Comparison of ENCODE assay signal across 1 cellular context in the genomic region with DNA sequence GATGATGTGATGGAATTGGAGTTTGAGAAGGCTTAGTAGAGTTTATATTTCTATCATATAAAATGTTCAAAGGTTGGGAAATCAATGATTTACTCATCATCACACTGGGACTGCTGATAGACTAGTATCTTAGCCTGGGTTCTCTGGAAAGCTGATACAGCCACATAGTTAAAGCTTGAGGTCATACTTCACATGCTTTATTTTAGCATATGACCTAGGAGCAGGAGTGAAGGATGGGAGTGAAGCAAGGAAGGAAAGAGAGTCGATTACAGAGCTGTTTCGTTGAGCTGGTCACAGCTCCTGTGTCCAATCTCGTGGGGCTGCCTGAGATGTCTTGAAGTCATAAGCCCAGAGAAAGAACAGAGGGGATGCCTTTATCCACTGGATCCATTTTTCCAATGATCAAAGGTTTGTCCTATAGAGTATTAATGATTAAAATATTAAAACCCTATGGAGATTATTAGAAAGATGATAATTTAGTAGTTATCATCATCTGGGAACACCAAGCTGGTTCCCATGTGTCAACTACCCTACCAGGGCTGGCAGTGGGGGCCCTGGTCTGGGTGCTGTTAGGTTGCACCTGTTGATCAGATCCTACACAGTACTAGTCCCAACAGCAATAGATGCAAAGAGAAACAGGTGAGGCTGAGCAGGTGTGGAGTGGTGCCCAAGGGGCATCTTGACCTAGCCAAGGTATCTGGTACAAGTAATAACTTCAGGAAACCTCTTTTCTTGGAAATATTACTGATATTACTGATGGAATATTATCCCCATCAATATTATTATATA.
TF ChIP-seq lines count a peak whose summit lies in the region.

No MANE protein-coding gene starts in this region.

TF ChIP-seq in K562, 482 proteins besides CTCF, POLR2A, EP300 and RAD21 (continued from another document and continues in another):
- TF ChIP-seq, protein P1, sequence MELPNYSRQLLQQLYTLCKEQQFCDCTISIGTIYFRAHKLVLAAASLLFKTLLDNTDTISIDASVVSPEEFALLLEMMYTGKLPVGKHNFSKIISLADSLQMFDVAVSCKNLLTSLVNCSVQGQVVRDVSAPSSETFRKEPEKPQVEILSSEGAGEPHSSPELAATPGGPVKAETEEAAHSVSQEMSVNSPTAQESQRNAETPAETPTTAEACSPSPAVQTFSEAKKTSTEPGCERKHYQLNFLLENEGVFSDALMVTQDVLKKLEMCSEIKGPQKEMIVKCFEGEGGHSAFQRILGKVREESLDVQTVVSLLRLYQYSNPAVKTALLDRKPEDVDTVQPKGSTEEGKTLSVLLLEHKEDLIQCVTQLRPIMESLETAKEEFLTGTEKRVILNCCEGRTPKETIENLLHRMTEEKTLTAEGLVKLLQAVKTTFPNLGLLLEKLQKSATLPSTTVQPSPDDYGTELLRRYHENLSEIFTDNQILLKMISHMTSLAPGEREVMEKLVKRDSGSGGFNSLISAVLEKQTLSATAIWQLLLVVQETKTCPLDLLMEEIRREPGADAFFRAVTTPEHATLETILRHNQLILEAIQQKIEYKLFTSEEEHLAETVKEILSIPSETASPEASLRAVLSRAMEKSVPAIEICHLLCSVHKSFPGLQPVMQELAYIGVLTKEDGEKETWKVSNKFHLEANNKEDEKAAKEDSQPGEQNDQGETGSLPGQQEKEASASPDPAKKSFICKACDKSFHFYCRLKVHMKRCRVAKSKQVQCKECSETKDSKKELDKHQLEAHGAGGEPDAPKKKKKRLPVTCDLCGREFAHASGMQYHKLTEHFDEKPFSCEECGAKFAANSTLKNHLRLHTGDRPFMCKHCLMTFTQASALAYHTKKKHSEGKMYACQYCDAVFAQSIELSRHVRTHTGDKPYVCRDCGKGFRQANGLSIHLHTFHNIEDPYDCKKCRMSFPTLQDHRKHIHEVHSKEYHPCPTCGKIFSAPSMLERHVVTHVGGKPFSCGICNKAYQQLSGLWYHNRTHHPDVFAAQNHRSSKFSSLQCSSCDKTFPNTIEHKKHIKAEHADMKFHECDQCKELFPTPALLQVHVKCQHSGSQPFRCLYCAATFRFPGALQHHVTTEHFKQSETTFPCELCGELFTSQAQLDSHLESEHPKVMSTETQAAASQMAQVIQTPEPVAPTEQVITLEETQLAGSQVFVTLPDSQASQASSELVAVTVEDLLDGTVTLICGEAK (IDR thresholded peaks at IDR 0.05), result no peak
- TF ChIP-seq, protein P1 (CRISPR knock-in tag; IDR thresholded peaks at IDR 0.05), result no peak
- TF ChIP-seq ZNF57 (CRISPR knock-in tag; IDR thresholded peaks at IDR 0.05), result no peak
- no peak for TF ChIP-seq CEBPB (tag; IDR thresholded peaks at IDR 0.05)
- peak; percentile 24; the same call in 1 of the 2 replicates for TF ChIP-seq FOSL1 (tag; conservative IDR thresholded peaks at IDR 0.05)
- TF ChIP-seq, protein P2, sequence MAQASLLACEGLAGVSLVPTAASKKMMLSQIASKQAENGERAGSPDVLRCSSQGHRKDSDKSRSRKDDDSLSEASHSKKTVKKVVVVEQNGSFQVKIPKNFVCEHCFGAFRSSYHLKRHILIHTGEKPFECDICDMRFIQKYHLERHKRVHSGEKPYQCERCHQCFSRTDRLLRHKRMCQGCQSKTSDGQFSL (CRISPR knock-in tag; IDR thresholded peaks at IDR 0.05), result no peak
- TF ChIP-seq, protein P2 (tag; IDR thresholded peaks at IDR 0.05), result no peak
- TF ChIP-seq PML (IDR thresholded peaks at IDR 0.05; ENCODE audit: low read length), result no peak
- TF ChIP-seq, protein P3, sequence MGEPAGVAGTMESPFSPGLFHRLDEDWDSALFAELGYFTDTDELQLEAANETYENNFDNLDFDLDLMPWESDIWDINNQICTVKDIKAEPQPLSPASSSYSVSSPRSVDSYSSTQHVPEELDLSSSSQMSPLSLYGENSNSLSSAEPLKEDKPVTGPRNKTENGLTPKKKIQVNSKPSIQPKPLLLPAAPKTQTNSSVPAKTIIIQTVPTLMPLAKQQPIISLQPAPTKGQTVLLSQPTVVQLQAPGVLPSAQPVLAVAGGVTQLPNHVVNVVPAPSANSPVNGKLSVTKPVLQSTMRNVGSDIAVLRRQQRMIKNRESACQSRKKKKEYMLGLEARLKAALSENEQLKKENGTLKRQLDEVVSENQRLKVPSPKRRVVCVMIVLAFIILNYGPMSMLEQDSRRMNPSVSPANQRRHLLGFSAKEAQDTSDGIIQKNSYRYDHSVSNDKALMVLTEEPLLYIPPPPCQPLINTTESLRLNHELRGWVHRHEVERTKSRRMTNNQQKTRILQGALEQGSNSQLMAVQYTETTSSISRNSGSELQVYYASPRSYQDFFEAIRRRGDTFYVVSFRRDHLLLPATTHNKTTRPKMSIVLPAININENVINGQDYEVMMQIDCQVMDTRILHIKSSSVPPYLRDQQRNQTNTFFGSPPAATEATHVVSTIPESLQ (CRISPR knock-in tag; IDR thresholded peaks at IDR 0.05), result no peak
- TF ChIP-seq FOXP1 (CRISPR knock-in tag; IDR thresholded peaks at IDR 0.05), result no peak
- TF ChIP-seq MTF1 (CRISPR knock-in tag; IDR thresholded peaks at IDR 0.05; ENCODE audit: borderline replicate concordance), result no peak
- no peak for TF ChIP-seq ARNT (IDR thresholded peaks at IDR 0.05)
- TF ChIP-seq SIN3A (IDR thresholded peaks at IDR 0.05; ENCODE audit: borderline replicate concordance in 2 of 2, control insufficient read depth in 1 of 2, low read depth in 2 of 2, low read length in 2 of 2), result no peak
- TF ChIP-seq, protein P4, sequence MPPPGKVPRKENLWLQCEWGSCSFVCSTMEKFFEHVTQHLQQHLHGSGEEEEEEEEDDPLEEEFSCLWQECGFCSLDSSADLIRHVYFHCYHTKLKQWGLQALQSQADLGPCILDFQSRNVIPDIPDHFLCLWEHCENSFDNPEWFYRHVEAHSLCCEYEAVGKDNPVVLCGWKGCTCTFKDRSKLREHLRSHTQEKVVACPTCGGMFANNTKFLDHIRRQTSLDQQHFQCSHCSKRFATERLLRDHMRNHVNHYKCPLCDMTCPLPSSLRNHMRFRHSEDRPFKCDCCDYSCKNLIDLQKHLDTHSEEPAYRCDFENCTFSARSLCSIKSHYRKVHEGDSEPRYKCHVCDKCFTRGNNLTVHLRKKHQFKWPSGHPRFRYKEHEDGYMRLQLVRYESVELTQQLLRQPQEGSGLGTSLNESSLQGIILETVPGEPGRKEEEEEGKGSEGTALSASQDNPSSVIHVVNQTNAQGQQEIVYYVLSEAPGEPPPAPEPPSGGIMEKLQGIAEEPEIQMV (tag; conservative IDR thresholded peaks at IDR 0.05; ENCODE audit: low read depth), result no peak
- no peak for TF ChIP-seq RFX5 (IDR thresholded peaks at IDR 0.05; ENCODE audit: low read depth, low read length)
- TF ChIP-seq, protein P5, sequence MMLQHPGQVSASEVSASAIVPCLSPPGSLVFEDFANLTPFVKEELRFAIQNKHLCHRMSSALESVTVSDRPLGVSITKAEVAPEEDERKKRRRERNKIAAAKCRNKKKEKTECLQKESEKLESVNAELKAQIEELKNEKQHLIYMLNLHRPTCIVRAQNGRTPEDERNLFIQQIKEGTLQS (IDR thresholded peaks at IDR 0.05), result peak; percentile 71
- TF ChIP-seq, protein P5 (CRISPR knock-in tag; conservative IDR thresholded peaks at IDR 0.05), result no peak
- peak; percentile 29; the same call in 1 of the 2 replicates for TF ChIP-seq ATF7 (IDR thresholded peaks at IDR 0.05)
- TF ChIP-seq, protein P6, sequence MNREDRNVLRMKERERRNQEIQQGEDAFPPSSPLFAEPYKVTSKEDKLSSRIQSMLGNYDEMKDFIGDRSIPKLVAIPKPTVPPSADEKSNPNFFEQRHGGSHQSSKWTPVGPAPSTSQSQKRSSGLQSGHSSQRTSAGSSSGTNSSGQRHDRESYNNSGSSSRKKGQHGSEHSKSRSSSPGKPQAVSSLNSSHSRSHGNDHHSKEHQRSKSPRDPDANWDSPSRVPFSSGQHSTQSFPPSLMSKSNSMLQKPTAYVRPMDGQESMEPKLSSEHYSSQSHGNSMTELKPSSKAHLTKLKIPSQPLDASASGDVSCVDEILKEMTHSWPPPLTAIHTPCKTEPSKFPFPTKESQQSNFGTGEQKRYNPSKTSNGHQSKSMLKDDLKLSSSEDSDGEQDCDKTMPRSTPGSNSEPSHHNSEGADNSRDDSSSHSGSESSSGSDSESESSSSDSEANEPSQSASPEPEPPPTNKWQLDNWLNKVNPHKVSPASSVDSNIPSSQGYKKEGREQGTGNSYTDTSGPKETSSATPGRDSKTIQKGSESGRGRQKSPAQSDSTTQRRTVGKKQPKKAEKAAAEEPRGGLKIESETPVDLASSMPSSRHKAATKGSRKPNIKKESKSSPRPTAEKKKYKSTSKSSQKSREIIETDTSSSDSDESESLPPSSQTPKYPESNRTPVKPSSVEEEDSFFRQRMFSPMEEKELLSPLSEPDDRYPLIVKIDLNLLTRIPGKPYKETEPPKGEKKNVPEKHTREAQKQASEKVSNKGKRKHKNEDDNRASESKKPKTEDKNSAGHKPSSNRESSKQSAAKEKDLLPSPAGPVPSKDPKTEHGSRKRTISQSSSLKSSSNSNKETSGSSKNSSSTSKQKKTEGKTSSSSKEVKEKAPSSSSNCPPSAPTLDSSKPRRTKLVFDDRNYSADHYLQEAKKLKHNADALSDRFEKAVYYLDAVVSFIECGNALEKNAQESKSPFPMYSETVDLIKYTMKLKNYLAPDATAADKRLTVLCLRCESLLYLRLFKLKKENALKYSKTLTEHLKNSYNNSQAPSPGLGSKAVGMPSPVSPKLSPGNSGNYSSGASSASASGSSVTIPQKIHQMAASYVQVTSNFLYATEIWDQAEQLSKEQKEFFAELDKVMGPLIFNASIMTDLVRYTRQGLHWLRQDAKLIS (CRISPR knock-in tag; IDR thresholded peaks at IDR 0.05), result no peak
- TF ChIP-seq, protein P7, sequence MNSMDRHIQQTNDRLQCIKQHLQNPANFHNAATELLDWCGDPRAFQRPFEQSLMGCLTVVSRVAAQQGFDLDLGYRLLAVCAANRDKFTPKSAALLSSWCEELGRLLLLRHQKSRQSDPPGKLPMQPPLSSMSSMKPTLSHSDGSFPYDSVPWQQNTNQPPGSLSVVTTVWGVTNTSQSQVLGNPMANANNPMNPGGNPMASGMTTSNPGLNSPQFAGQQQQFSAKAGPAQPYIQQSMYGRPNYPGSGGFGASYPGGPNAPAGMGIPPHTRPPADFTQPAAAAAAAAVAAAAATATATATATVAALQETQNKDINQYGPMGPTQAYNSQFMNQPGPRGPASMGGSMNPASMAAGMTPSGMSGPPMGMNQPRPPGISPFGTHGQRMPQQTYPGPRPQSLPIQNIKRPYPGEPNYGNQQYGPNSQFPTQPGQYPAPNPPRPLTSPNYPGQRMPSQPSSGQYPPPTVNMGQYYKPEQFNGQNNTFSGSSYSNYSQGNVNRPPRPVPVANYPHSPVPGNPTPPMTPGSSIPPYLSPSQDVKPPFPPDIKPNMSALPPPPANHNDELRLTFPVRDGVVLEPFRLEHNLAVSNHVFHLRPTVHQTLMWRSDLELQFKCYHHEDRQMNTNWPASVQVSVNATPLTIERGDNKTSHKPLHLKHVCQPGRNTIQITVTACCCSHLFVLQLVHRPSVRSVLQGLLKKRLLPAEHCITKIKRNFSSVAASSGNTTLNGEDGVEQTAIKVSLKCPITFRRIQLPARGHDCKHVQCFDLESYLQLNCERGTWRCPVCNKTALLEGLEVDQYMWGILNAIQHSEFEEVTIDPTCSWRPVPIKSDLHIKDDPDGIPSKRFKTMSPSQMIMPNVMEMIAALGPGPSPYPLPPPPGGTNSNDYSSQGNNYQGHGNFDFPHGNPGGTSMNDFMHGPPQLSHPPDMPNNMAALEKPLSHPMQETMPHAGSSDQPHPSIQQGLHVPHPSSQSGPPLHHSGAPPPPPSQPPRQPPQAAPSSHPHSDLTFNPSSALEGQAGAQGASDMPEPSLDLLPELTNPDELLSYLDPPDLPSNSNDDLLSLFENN (IDR thresholded peaks at IDR 0.05; ENCODE audit: low read depth in 2 of 2, low read length in 2 of 2), result peak in 1 of 2 experiments; percentile 72; a peak in 2 of 4 replicates
- TF ChIP-seq ARID1B (IDR thresholded peaks at IDR 0.05), result 0 out of 2 replicates have a peak, but pooled peaks have one; percentile 14
- no peak for TF ChIP-seq SMARCE1 (IDR thresholded peaks at IDR 0.05)
- TF ChIP-seq MYC (IDR thresholded peaks at IDR 0.05; ENCODE audit: low read depth, low read length), result no peak
- no peak for TF ChIP-seq MYC (CRISPR knock-in tag; IDR thresholded peaks at IDR 0.05; ENCODE audit: borderline replicate concordance, low read depth)
